ENCODE assay signal across 8 cellular contexts in genomic region chr1:231584117-231584516, GRCh38. TPM values are rescaled to one million over a fixed set of nuclear protein-coding genes. Genes with fewer than 3 reads are reported as not detected.
DNase-seq lines count a peak whose midpoint lies in the region; ATAC-seq and TF ChIP-seq lines count a peak whose summit lies in the region.

No MANE protein-coding gene starts in this region.

- DNase-seq in AG09309 (ENCODE audit: low read depth) (peak; percentile 51), GM20000 (ENCODE audit: low spot score) (peak; percentile 31), Panc1 (ENCODE audit: low read depth, low spot score) (peak; percentile 32), foreskin keratinocyte (peak; percentile 41 to 66), NCI-H128 (lab: John Stamatoyannopoulos, UW; ENCODE audit: unreplicated experiment) (no peak), UCSD-AML1 (lab: John Stamatoyannopoulos, UW; ENCODE audit: unreplicated experiment) (no peak)
- no peak for DNase-seq in stimulated activated naive CD4-positive, alpha-beta T cell (lab: John Stamatoyannopoulos, UW)
- DNase-seq in activated T-cell treated with anti-CD3 and anti-CD28 coated beads, Interleukin-2, amount 50 U/mL, for 48 hours: no peak

- H3K27ac ChIP-seq in Panc1 (ENCODE audit: low read length) (no peak overlapping the region), foreskin keratinocyte (no peak overlapping the region)

- H3K27me3 ChIP-seq in Panc1 (ENCODE audit: control insufficient read depth, insufficient read depth, low read length) (no peaks in the 10 kb centered on the region), foreskin keratinocyte (no peaks in the 10 kb centered on the region)

- BruUV-seq in Panc1 (replicated peaks; lab: Mats Ljungman, UMichigan): no TSS peak

- peak; percentile 28 for TF ChIP-seq CTCF in AG09309 (IDR thresholded peaks at IDR 0.05; ENCODE audit: control insufficient read depth, insufficient read depth, low read depth, low read length, missing control alignments)
- peak; percentile 8 for TF ChIP-seq CTCF in GM20000 (IDR thresholded peaks at IDR 0.05; ENCODE audit: extremely low read depth, missing control alignments)
- TF ChIP-seq CTCF in Panc1 (IDR thresholded peaks at IDR 0.05): peak; percentile 48; the same call in 1 of the 2 replicates
- TF ChIP-seq CTCF in foreskin keratinocyte (conservative IDR thresholded peaks at IDR 0.05): peak; percentile 69

- in situ Hi-C loops in Panc1 (cut with HindIII; ENCODE audit: low pct_unique_long_range_greater_than_20kb, low sequenced_read_pairs): no loop called here

- POLR2A ChIA-PET in Panc1 (lab: Charles Lee): interaction anchor here (0.6 kb wide), 1 partner anchor 44 kb away, joined by 9 read pairs; no protein-coding TSS in a partner anchor

- ATAC-seq in Panc1 (peak; percentile 75), foreskin keratinocyte (peak; percentile 63)

- intact Hi-C loops in Panc1 (cut with micrococcal nuclease; ENCODE audit: unreplicated experiment): loop anchor here (2.0 kb wide), 1 partner anchor 227 kb away; no protein-coding TSS in a partner anchor

- H3K4me3 ChIP-seq in AG09309 (ENCODE audit: control insufficient read depth, low read depth, low read length) (no peak overlapping the region), Panc1 (ENCODE audit: low read depth in 2 of 2, low read length in 2 of 2) (no peak overlapping the region)

- H3K4me1 ChIP-seq in Panc1 (ENCODE audit: control insufficient read depth, insufficient read depth, low read length) (no peaks in the 10 kb centered on the region), foreskin keratinocyte (peaks cover 5% of the 10 kb centered on the region)

- H3K36me3 ChIP-seq in Panc1 (ENCODE audit: control insufficient read depth, insufficient read depth, low read length): no peaks in the 10 kb centered on the region

- no peaks in the 10 kb centered on the region for H3K9me3 ChIP-seq in Panc1 (ENCODE audit: control insufficient read depth, insufficient read depth, low read depth, low read length)

- CTCF ChIA-PET in Panc1 (lab: Charles Lee): interaction anchor here (0.7 kb wide), 1 partner anchor 149 kb away, joined by 10 read pairs; no protein-coding TSS in a partner anchor

RNA-seq across cellular contexts. Expression of gene DISC1, which starts 42.5 kb away (rescaled TPM):
- 0.36 TPM for total RNA-seq in Panc1 (2021; ENCODE audit: unreplicated experiment)
- 0.55 TPM for polyA plus RNA-seq in Panc1 (2012; ENCODE audit: insufficient read length)
- 0.60 and 1.1 TPM in 2 replicates for total RNA-seq in foreskin keratinocyte
- 0.10 and 0.20 TPM in 2 replicates for polyA plus RNA-seq in foreskin keratinocyte

RNA-seq across cellular contexts. Expression of gene TSNAX, which starts 55.6 kb away (rescaled TPM):
- total RNA-seq in Panc1 (2021; ENCODE audit: unreplicated experiment) (40.0 TPM), foreskin keratinocyte (29.9 and 30.4 TPM in 2 replicates)
- 20.5 TPM for polyA plus RNA-seq in Panc1 (2012; ENCODE audit: insufficient read length)
- 10.4 and 12.6 TPM in 2 replicates for polyA plus RNA-seq in foreskin keratinocyte

Comparison
In these comparisons a context has a peak if more than half of its experiments do, and no peak if none do; other contexts are left out.
1. DNase-seq: peak in AG09309 (single experiment), GM20000 (single experiment), Panc1 (single experiment) and foreskin keratinocyte (2 of 2); none in NCI-H128 (single experiment), stimulated activated naive CD4-positive, alpha-beta T cell (0 of 6), UCSD-AML1 (single experiment) and activated T-cell treated with anti-CD3 and anti-CD28 coated beads, Interleukin-2, amount 50 U/mL, for 48 hours (0 of 2).
2. CTCF ChIP-seq: peak in every context shown above with its lines; median percentile 69 in foreskin keratinocyte; 48 in Panc1; 28 in AG09309; 8 in GM20000.